Comparison of ENCODE assay signal across 6 cellular contexts in the genomic region with DNA sequence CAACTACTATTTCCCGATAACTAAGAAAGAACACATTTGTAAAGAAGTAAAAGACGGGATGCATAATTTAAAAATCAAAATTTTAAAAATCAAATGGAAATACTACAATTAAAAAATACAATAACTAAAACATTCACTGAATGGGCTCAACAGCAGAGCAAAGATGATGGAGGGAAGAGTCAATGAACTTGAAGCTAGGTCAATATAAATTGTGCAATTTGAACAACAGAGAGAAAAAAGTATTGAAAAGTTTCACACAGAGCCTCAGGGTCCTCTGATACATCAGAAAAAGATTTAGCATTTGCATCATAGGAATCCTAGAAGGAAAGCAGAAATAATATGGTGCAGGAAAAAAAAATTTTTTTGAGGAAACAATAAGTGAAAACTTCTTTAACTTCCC.
"Had no signal": no experiment of that assay in that cellular context is flagged by ENCODE, and none has a peak within 500 bp of the region (broad histone marks: within the 10 kb centered on the region; RNA-seq: fewer than 3 reads in every experiment).

No MANE protein-coding gene starts in this region.

- H2AFZ ChIP-seq: GM23338 had no signal

- DNase-seq: H9, HCEC 1CT, KBM-7 had no signal

- FAIRE-seq: H1, HTR-8/SVneo had no signal

- H3K4me3 ChIP-seq: GM23338 had no signal

- ATAC-seq: GM23338 had no signal

- H3K4me2 ChIP-seq: GM23338 had no signal
